9 cellular contexts compared by ENCODE assay signal in genomic region chr7:104922187-104923009, GRCh38.
DNase-seq lines count a peak whose midpoint lies in the region; ATAC-seq, FAIRE-seq and TF ChIP-seq lines count a peak whose summit lies in the region.
"Had no signal": no experiment of that assay in that cellular context is flagged by ENCODE, and none has a peak within 500 bp of the region (broad histone marks: within the 10 kb centered on the region; RNA-seq: fewer than 3 reads in every experiment).

No MANE protein-coding gene starts in this region.

- peak overlapping the region; percentile 81 for H2AFZ ChIP-seq in endothelial cell of umbilical vein (ENCODE audit: low read depth, low read length)

- FAIRE-seq in endothelial cell of umbilical vein (lab: Jason Lieb, UNC) = peak; percentile 82
- FAIRE-seq: colon had no signal

- TF ChIP-seq POLR2A in endothelial cell of umbilical vein (IDR thresholded peaks at IDR 0.05; ENCODE audit: low read depth, low read length) = no peak

- no peaks in the 10 kb centered on the region for H3K9me1 ChIP-seq in endothelial cell of umbilical vein (replicated peaks; ENCODE audit: control insufficient read depth, extremely low read depth, insufficient read depth, low read length)

- dilution Hi-C loops in endothelial cell of umbilical vein (cut with MboI; ENCODE audit: extremely low pct_ligation_motif_present, low sequenced_read_pairs) = no loop called here

- H3K27me3 Mint-ChIP-seq in naive thymus-derived CD8-positive, alpha-beta T cell = no peaks in the 10 kb centered on the region

- ATAC-seq in HG03159 (IDR thresholded peaks at IDR 0.05; ENCODE audit: unreplicated experiment) = peak; percentile 11
- ATAC-seq in naive thymus-derived CD8-positive, alpha-beta T cell = peak in 1 of 2 donors; percentile 35

- H3K4me1 ChIP-seq in endothelial cell of umbilical vein (ENCODE audit: control insufficient read depth, extremely low read depth, insufficient read depth, low read length) = peaks cover 15% of the 10 kb centered on the region

- CTCF ChIA-PET in endothelial cell of umbilical vein (lab: Charles Lee) = interaction anchor here (0.6 to 5.9 kb wide), 28 partner anchors 13 to 691 kb away, joined by 3 to 72 read pairs (median 4); partner anchors contain the start of gene KMT2E

- no TSS peak for BruUV-seq in endothelial cell of umbilical vein (replicated peaks; lab: Mats Ljungman, UMichigan)

- H3K4me3 ChIP-seq in endothelial cell of umbilical vein (replicated peaks in 1 of 3; ENCODE audit: insufficient read depth in 1 of 3, low read depth in 1 of 3, low read length in 3 of 3) = no peak overlapping the region

- H3K79me2 ChIP-seq in endothelial cell of umbilical vein (ENCODE audit: control insufficient read depth, insufficient read depth, low read length) = no peaks in the 10 kb centered on the region

- no peaks in the 10 kb centered on the region for H3K9me3 ChIP-seq in endothelial cell of umbilical vein (replicated peaks; ENCODE audit: control insufficient read depth, insufficient read depth, low read length)

- H3K4me2 ChIP-seq in endothelial cell of umbilical vein (ENCODE audit: insufficient read depth, low read length) = peak overlapping the region; percentile 28

- no peaks in the 10 kb centered on the region for H3K9me3 Mint-ChIP-seq in naive thymus-derived CD8-positive, alpha-beta T cell

- H3K36me3 Mint-ChIP-seq in naive thymus-derived CD8-positive, alpha-beta T cell = no peaks in the 10 kb centered on the region

- POLR2A ChIA-PET in endothelial cell of umbilical vein (lab: Charles Lee) = interaction anchor here (1.0 kb wide), 1 partner anchor 61 kb away, joined by 4 read pairs; no protein-coding TSS in a partner anchor
- POLR2A ChIA-PET in naive thymus-derived CD8-positive, alpha-beta T cell (lab: Charles Lee) = no interaction called here

- H3K4me3 Mint-ChIP-seq in naive thymus-derived CD8-positive, alpha-beta T cell = no peak overlapping the region

- H3K27ac ChIP-seq in endothelial cell of umbilical vein (ENCODE audit: insufficient read depth, low read depth, low read length) = no peak overlapping the region

- intact Hi-C loops in endothelial cell of umbilical vein (cut with micrococcal nuclease) (loop anchor here (1.0 to 5.0 kb wide), 10 partner anchors 21 to 665 kb away; no protein-coding TSS in a partner anchor), posterior cingulate gyrus (cut with DNase I) (no loop called here)

- H3K27ac Mint-ChIP-seq in naive thymus-derived CD8-positive, alpha-beta T cell = peak overlapping the region in 6 of 10 donors; percentile 17 to 85 (median 46)

- DNase-seq in ELR (ENCODE audit: low read depth) (peak; percentile 45), endothelial cell of umbilical vein (ENCODE audit: low read depth, low spot score) (peak; percentile 64), NCI-H1694 treated with DMSO at 0.1 percent for 48 hours (lab: John Stamatoyannopoulos, UW) (no peak), posterior cingulate gyrus (no peak)
- no peak for DNase-seq in naive thymus-derived CD8-positive, alpha-beta T cell
- DNase-seq in activated effector memory CD4-positive, alpha-beta T cell treated with anti-CD3 and anti-CD28 coated beads, Interleukin-2, amount 50 U/mL, for 16 hours = no peak
- no peak for DNase-seq in activated CD8-positive, alpha-beta memory T cell treated with anti-CD3 and anti-CD28 coated beads for 24 hours

- H3K27me3 ChIP-seq in endothelial cell of umbilical vein (ENCODE audit: control insufficient read depth in 2 of 2, insufficient read depth in 2 of 2, low read length in 2 of 2) = peaks cover 0 to 5% of the 10 kb centered on the region in 2 experiments

- no peak overlapping the region for H3K9ac ChIP-seq in endothelial cell of umbilical vein (replicated peaks; ENCODE audit: extremely low read depth, insufficient read depth, low read length)

- H4K20me1 ChIP-seq in endothelial cell of umbilical vein (replicated peaks; ENCODE audit: control insufficient read depth, extremely low read depth, insufficient read depth, low read length) = no peaks in the 10 kb centered on the region

- H3K36me3 ChIP-seq in endothelial cell of umbilical vein (ENCODE audit: control insufficient read depth in 2 of 2, extremely low read depth in 1 of 2, insufficient read depth in 2 of 2, low read length in 2 of 2) = no peaks in the 10 kb centered on the region

- TF ChIP-seq CTCF in endothelial cell of umbilical vein (IDR thresholded peaks at IDR 0.05; ENCODE audit: extremely low read depth in 1 of 2, insufficient read depth in 1 of 2, low read depth in 1 of 2, low read length in 2 of 2) = no peak

- peaks cover 0 to 6% (median 2%) of the 10 kb centered on the region in 4 donors for H3K4me1 Mint-ChIP-seq in naive thymus-derived CD8-positive, alpha-beta T cell

TF ChIP-seq in endothelial cell of umbilical vein, 7 proteins besides CTCF, POLR2A, EP300 and RAD21:
- TF ChIP-seq FOS (IDR thresholded peaks at IDR 0.05; ENCODE audit: borderline replicate concordance, insufficient read depth, low read length) (no peak), GATA2 (IDR thresholded peaks at IDR 0.05; ENCODE audit: insufficient read depth, insufficient read length, low read depth, low read length) (no peak), MAX (IDR thresholded peaks at IDR 0.05; ENCODE audit: insufficient read depth, insufficient read length) (no peak), POLR2AphosphoS5 (IDR thresholded peaks at IDR 0.05; ENCODE audit: insufficient read depth, low read depth, low read length) (no peak), EZH2 (IDR thresholded peaks at IDR 0.05; ENCODE audit: borderline replicate concordance, low read depth, low read length, severe bottlenecking) (no peak), MYC (IDR thresholded peaks at IDR 0.05; ENCODE audit: low read depth, low read length) (no peak), JUN (IDR thresholded peaks at IDR 0.05; ENCODE audit: borderline replicate concordance, insufficient read depth, insufficient read length, low read depth) (no peak)

Comparison
In these comparisons a context has a peak if more than half of its experiments do, and no peak if none do; other contexts are left out.
1. DNase-seq: peak in ELR (single experiment) and endothelial cell of umbilical vein (single experiment); none in naive thymus-derived CD8-positive, alpha-beta T cell (0 of 10), activated effector memory CD4-positive, alpha-beta T cell treated with anti-CD3 and anti-CD28 coated beads, Interleukin-2, amount 50 U/mL, for 16 hours (single experiment), activated CD8-positive, alpha-beta memory T cell treated with anti-CD3 and anti-CD28 coated beads for 24 hours (single experiment), NCI-H1694 treated with DMSO at 0.1 percent for 48 hours (single experiment) and posterior cingulate gyrus (0 of 10).